In the genomic region with DNA sequence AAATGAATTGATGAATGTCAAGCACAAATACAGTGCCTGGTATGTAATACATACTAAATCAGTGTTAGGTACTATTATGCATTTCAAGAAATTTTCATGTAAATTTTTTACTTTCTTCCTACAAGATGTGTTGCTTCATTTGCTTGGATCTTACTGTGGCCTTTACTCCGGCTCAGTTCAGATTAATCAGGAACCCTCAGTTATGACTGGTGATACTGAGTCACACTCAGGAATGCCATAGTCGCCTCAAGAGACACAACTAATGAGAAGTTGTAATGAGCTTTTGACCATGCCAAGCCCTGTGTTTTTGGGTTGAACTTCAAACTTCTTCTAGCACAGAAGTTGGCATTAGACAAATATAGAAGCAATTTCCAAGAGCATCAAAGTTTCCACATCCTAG, we compare ENCODE assay signal across 17 cellular contexts.
A peak's percentile ranks its signal among the peaks of the same experiment; 100 is the strongest.
DNase-seq lines count a peak whose midpoint lies in the region; ATAC-seq and TF ChIP-seq lines count a peak whose summit lies in the region.
"Had no signal": no experiment of that assay in that cellular context is flagged by ENCODE, and none has a peak within 500 bp of the region (broad histone marks: within the 10 kb centered on the region; RNA-seq: fewer than 3 reads in every experiment).

No MANE protein-coding gene starts in this region.

- no peak for TF ChIP-seq EP300 in transverse colon (IDR thresholded peaks at IDR 0.05; ENCODE audit: low read depth)

- H3K4me1 ChIP-seq in GM23248 (ENCODE audit: insufficient read depth) (peaks cover 42% of the 10 kb centered on the region), breast epithelium (peaks cover 0 to 10% of the 10 kb centered on the region in 2 donors), hepatocyte (ENCODE audit: insufficient read depth) (peaks cover 6% of the 10 kb centered on the region), transverse colon (peaks cover 0 to 6% (median 0%) of the 10 kb centered on the region in 4 donors)

- H3K4me2 ChIP-seq in GM23248 (ENCODE audit: unreplicated experiment): peak overlapping the region; percentile 69
- no peak overlapping the region for H3K4me2 ChIP-seq in hepatocyte

- no peak for TF ChIP-seq POLR2A in breast epithelium (IDR thresholded peaks at IDR 0.05)
- no peak for TF ChIP-seq POLR2A in transverse colon (IDR thresholded peaks at IDR 0.05)

- DNase-seq in GM23248: peak; percentile 87
- no peak for DNase-seq in breast epithelium (ENCODE audit: low spot score in 2 of 2)
- no peak for DNase-seq in hepatocyte (ENCODE audit: low spot score)
- DNase-seq in stimulated activated naive B cell treated with anti-CD40 and anti-IgM and Interleukin-4, amounts not matched to agents 10 μg/mL and 1 μg/mL and 100 μg/mL, for 72 hours: no peak
- no peak for DNase-seq in activated T-cell treated with anti-CD3 and anti-CD28 coated beads, Interleukin-2, amount 50 U/mL, for 4 hours
- no peak for DNase-seq in NCI-H2196 (lab: John Stamatoyannopoulos, UW; ENCODE audit: unreplicated experiment)
- DNase-seq in transverse colon: no peak
- DNase-seq: activated CD4-positive, CD25-positive, alpha-beta regulatory T cell; activated naive CD4-positive, alpha-beta T cell treated with anti-CD3 and anti-CD28 coated beads, Interleukin-2, amount 10 ng/mL, durations not matched to agents 7 days and 5 days; DMS79 treated with DMSO at 0.1 percent for 48 hours; mucosa of descending colon; NCI-H1048; T-cell had no signal

- H3K27ac ChIP-seq in GM23248: peak overlapping the region; percentile 81
- peak overlapping the region; percentile 19 to 46 for H3K27ac ChIP-seq in breast epithelium
- peak overlapping the region; percentile 55 for H3K27ac ChIP-seq in hepatocyte
- peak overlapping the region in 1 of 4 donors; percentile 1 for H3K27ac ChIP-seq in transverse colon
- H3K27ac ChIP-seq: C4-2B had no signal

- intact Hi-C loops in breast epithelium (cut with DNase I; ENCODE audit: low total_unique reads): no loop called here
- intact Hi-C loops in transverse colon (cut with DNase I; ENCODE audit: low total_unique reads): no loop called here

- H4K20me1 ChIP-seq in GM23248 (ENCODE audit: insufficient read depth) (no peaks in the 10 kb centered on the region), hepatocyte (ENCODE audit: insufficient read depth, poor library complexity, severe bottlenecking) (no peaks in the 10 kb centered on the region)

- TF ChIP-seq CTCF in breast epithelium (IDR thresholded peaks at IDR 0.05) (no peak), hepatocyte (IDR thresholded peaks at IDR 0.05; ENCODE audit: poor library complexity) (no peak), transverse colon (IDR thresholded peaks at IDR 0.05) (no peak)

- H3K9me2 ChIP-seq in GM23248 (ENCODE audit: insufficient read depth) (no peaks in the 10 kb centered on the region), hepatocyte (replicated peaks; ENCODE audit: insufficient read depth) (no peaks in the 10 kb centered on the region)

- no peak overlapping the region for H3K4me3 Mint-ChIP-seq in stimulated activated naive B cell treated with anti-CD40 and anti-IgM and Interleukin-4, amounts not matched to agents 10 μg/mL and 1 μg/mL and 100 μg/mL, for 72 hours
- no peak overlapping the region for H3K4me3 Mint-ChIP-seq in activated T-cell treated with anti-CD3 and anti-CD28 coated beads, Interleukin-2, amount 50 U/mL, for 4 hours
- H3K4me3 Mint-ChIP-seq: activated naive CD4-positive, alpha-beta T cell treated with anti-CD3 and anti-CD28 coated beads, Interleukin-2, amount 10 ng/mL, durations not matched to agents 7 days and 5 days; T-cell had no signal

- 2% methylated on average over 2 of the region's 2 CpGs for WGBS in GM23248 (ENCODE audit: low coverage in 1 of 2, low lambda C conversion rate in 2 of 2, missing lambda C conversion rate in 2 of 2), 2 experiments
- 70% methylated on average over 2 of the region's 2 CpGs for WGBS in hepatocyte (ENCODE audit: low lambda C conversion rate, missing lambda C conversion rate)
- 83 to 100% methylated on average over 1 to 2 of the region's 2 CpGs for WGBS in transverse colon (ENCODE audit: low coverage in 1 of 2), 2 donors

- H3K9ac ChIP-seq in GM23248: peak overlapping the region; percentile 15; the same call in 1 of the 2 replicates

- no peaks in the 10 kb centered on the region for H3K36me3 ChIP-seq in GM23248 (ENCODE audit: low read depth)
- H3K36me3 ChIP-seq in breast epithelium: no peaks in the 10 kb centered on the region
- no peaks in the 10 kb centered on the region for H3K36me3 ChIP-seq in hepatocyte (replicated peaks; ENCODE audit: insufficient read depth, low read depth)
- no peaks in the 10 kb centered on the region for H3K36me3 ChIP-seq in transverse colon

- peaks cover 35% of the 10 kb centered on the region for H3F3A ChIP-seq in GM23248 (ENCODE audit: insufficient read depth)

- no peak overlapping the region for H2AFZ ChIP-seq in GM23248
- H2AFZ ChIP-seq in hepatocyte: no peak overlapping the region

- no peaks in the 10 kb centered on the region for H3K4me1 Mint-ChIP-seq in stimulated activated naive B cell treated with anti-CD40 and anti-IgM and Interleukin-4, amounts not matched to agents 10 μg/mL and 1 μg/mL and 100 μg/mL, for 72 hours
- no peaks in the 10 kb centered on the region for H3K4me1 Mint-ChIP-seq in activated T-cell treated with anti-CD3 and anti-CD28 coated beads, Interleukin-2, amount 50 U/mL, for 4 hours (ENCODE audit: low read depth)
- H3K4me1 Mint-ChIP-seq: activated naive CD4-positive, alpha-beta T cell treated with anti-CD3 and anti-CD28 coated beads, Interleukin-2, amount 10 ng/mL, durations not matched to agents 7 days and 5 days; T-cell had no signal

- H3K79me2 ChIP-seq in GM23248 (ENCODE audit: insufficient read depth) (no peaks in the 10 kb centered on the region), hepatocyte (no peaks in the 10 kb centered on the region)

- H3K27me3 ChIP-seq in GM23248 (replicated peaks; ENCODE audit: insufficient read depth) (no peaks in the 10 kb centered on the region), breast epithelium (no peaks in the 10 kb centered on the region), hepatocyte (no peaks in the 10 kb centered on the region), transverse colon (no peaks in the 10 kb centered on the region)

- H3K36me3 Mint-ChIP-seq in stimulated activated naive B cell treated with anti-CD40 and anti-IgM and Interleukin-4, amounts not matched to agents 10 μg/mL and 1 μg/mL and 100 μg/mL, for 72 hours: peaks cover 20 to 52% of the 10 kb centered on the region in 2 donors
- peaks cover 28% of the 10 kb centered on the region for H3K36me3 Mint-ChIP-seq in activated T-cell treated with anti-CD3 and anti-CD28 coated beads, Interleukin-2, amount 50 U/mL, for 4 hours (ENCODE audit: insufficient read depth)

- H3K27me3 Mint-ChIP-seq in stimulated activated naive B cell treated with anti-CD40 and anti-IgM and Interleukin-4, amounts not matched to agents 10 μg/mL and 1 μg/mL and 100 μg/mL, for 72 hours: no peaks in the 10 kb centered on the region
- H3K27me3 Mint-ChIP-seq in activated T-cell treated with anti-CD3 and anti-CD28 coated beads, Interleukin-2, amount 50 U/mL, for 4 hours (ENCODE audit: low read depth): no peaks in the 10 kb centered on the region
- H3K27me3 Mint-ChIP-seq: activated naive CD4-positive, alpha-beta T cell treated with anti-CD3 and anti-CD28 coated beads, Interleukin-2, amount 10 ng/mL, durations not matched to agents 7 days and 5 days; progenitor cell of endocrine pancreas; T-cell had no signal

- H3K27ac Mint-ChIP-seq in stimulated activated naive B cell treated with anti-CD40 and anti-IgM and Interleukin-4, amounts not matched to agents 10 μg/mL and 1 μg/mL and 100 μg/mL, for 72 hours: peak overlapping the region; percentile 52
- H3K27ac Mint-ChIP-seq: activated naive CD4-positive, alpha-beta T cell treated with anti-CD3 and anti-CD28 coated beads, Interleukin-2, amount 10 ng/mL, durations not matched to agents 7 days and 5 days; progenitor cell of endocrine pancreas; T-cell had no signal

- no peak for ATAC-seq in stimulated activated naive B cell treated with anti-CD40 and anti-IgM and Interleukin-4, amounts not matched to agents 10 μg/mL and 1 μg/mL and 100 μg/mL, for 72 hours (replicated peaks)
- ATAC-seq in activated T-cell treated with anti-CD3 and anti-CD28 coated beads, Interleukin-2, amount 50 U/mL, for 4 hours: no peak
- no peak for ATAC-seq in GM18909 (IDR thresholded peaks at IDR 0.05; ENCODE audit: poor library complexity, unreplicated experiment)
- ATAC-seq: HepG2, mucosa of descending colon, T-cell had no signal

- H3K9me3 Mint-ChIP-seq in stimulated activated naive B cell treated with anti-CD40 and anti-IgM and Interleukin-4, amounts not matched to agents 10 μg/mL and 1 μg/mL and 100 μg/mL, for 72 hours: peaks cover 2 to 4% of the 10 kb centered on the region in 2 donors
- H3K9me3 Mint-ChIP-seq in activated T-cell treated with anti-CD3 and anti-CD28 coated beads, Interleukin-2, amount 50 U/mL, for 4 hours: no peaks in the 10 kb centered on the region
- H3K9me3 Mint-ChIP-seq: activated naive CD4-positive, alpha-beta T cell treated with anti-CD3 and anti-CD28 coated beads, Interleukin-2, amount 10 ng/mL, durations not matched to agents 7 days and 5 days; T-cell had no signal

- H3K9me3 ChIP-seq in GM23248 (ENCODE audit: low read depth) (no peaks in the 10 kb centered on the region), breast epithelium (no peaks in the 10 kb centered on the region), hepatocyte (ENCODE audit: low read depth) (no peaks in the 10 kb centered on the region), transverse colon (no peaks in the 10 kb centered on the region)
- H3K9me3 ChIP-seq: mucosa of descending colon had no signal

- H3K4me3 ChIP-seq in GM23248: peak overlapping the region; percentile 11; the same call in 1 of the 2 replicates
- H3K4me3 ChIP-seq in breast epithelium: no peak overlapping the region
- H3K4me3 ChIP-seq in hepatocyte: no peak overlapping the region
- H3K4me3 ChIP-seq in transverse colon: no peak overlapping the region
- H3K4me3 ChIP-seq: mucosa of descending colon had no signal

- in situ Hi-C loops in GM23248 (cut with MboI) (no loop called here), transverse colon (cut with MboI; ENCODE audit: low pct_ligation_motif_present in 1 of 4, low pct_unique_long_range_greater_than_20kb in 1 of 4, low sequenced_read_pairs in 3 of 4) (no loop called here)
